In genomic region chr2:181697571-181697970, GRCh38 we compare ENCODE assay signal across 24 cellular contexts. TPM values are rescaled to one million over a fixed set of nuclear protein-coding genes. Genes with fewer than 3 reads are reported as not detected.
DNase-seq lines count a peak whose midpoint lies in the region; ATAC-seq and TF ChIP-seq lines count a peak whose summit lies in the region.
"Had no signal": no experiment of that assay in that cellular context is flagged by ENCODE, and none has a peak within 500 bp of the region (broad histone marks: within the 10 kb centered on the region; RNA-seq: fewer than 3 reads in every experiment).

No MANE protein-coding gene starts in this region.

- H3K4me1 ChIP-seq in upper lobe of right lung: no peaks in the 10 kb centered on the region
- H3K4me1 ChIP-seq: adrenal gland, uterus had no signal

- H3K27ac ChIP-seq in upper lobe of right lung: no peak overlapping the region
- H3K27ac ChIP-seq: adrenal gland, brain microvascular endothelial cell, uterus had no signal

- H3K4me3 ChIP-seq in upper lobe of right lung: no peak overlapping the region
- H3K4me3 ChIP-seq: adrenal gland, uterus had no signal

- H3K27me3 ChIP-seq in upper lobe of right lung: no peaks in the 10 kb centered on the region
- H3K27me3 ChIP-seq: adrenal gland, brain microvascular endothelial cell, uterus had no signal

- no peaks in the 10 kb centered on the region for H3K36me3 ChIP-seq in upper lobe of right lung
- H3K36me3 ChIP-seq: adrenal gland, brain microvascular endothelial cell, uterus had no signal

- intact Hi-C loops in upper lobe of right lung (cut with DNase I): no loop called here

- peak; percentile 91 for ATAC-seq in GM18511 (IDR thresholded peaks at IDR 0.05; ENCODE audit: unreplicated experiment)
- ATAC-seq in upper lobe of right lung: peak; percentile 74
- no peak for ATAC-seq in HG03196 (IDR thresholded peaks at IDR 0.05; ENCODE audit: unreplicated experiment)
- ATAC-seq in GM18868 (IDR thresholded peaks at IDR 0.05; ENCODE audit: unreplicated experiment): no peak
- ATAC-seq: CD8-positive, alpha-beta T cell; effector memory CD8-positive, alpha-beta T cell had no signal

- no peaks in the 10 kb centered on the region for H3K9me3 ChIP-seq in upper lobe of right lung
- H3K9me3 ChIP-seq: adrenal gland had no signal

- no peak for TF ChIP-seq CTCF in upper lobe of right lung (IDR thresholded peaks at IDR 0.05)

- DNase-seq in Kasumi-1 (lab: John Stamatoyannopoulos, UW) (peak; percentile 87 to 90), OCI-M1 (lab: John Stamatoyannopoulos, UW) (peak; percentile 55), upper lobe of right lung (no peak), NCI-H748 (lab: John Stamatoyannopoulos, UW; ENCODE audit: unreplicated experiment) (no peak)
- DNase-seq: activated CD4-positive, CD25-positive, alpha-beta regulatory T cell treated with anti-CD3 and anti-CD28 coated beads, Interleukin-2, amount 50 U/mL, for 72 hours; activated naive CD4-positive, alpha-beta T cell; activated T-cell treated with anti-CD3 and anti-CD28 coated beads, Interleukin-2, amount 50 U/mL, for 24 hours; adrenal gland; brain microvascular endothelial cell; CD8-positive, alpha-beta T cell; effector memory CD8-positive, alpha-beta T cell; NCI-H1092; NK-92 treated with Interleukin-12 subunit alpha and Interleukin-12 subunit beta, amount 100 ng/mL, for 24 hours; occipital lobe; stimulated activated CD4-positive, alpha-beta T cell treated with anti-CD3 and anti-CD28 coated beads, Interleukin-2, amount 100 ng/mL, for 48 hours; stimulated activated naive B cell treated with anti-CD40 and anti-IgM and Interleukin-4, amounts not matched to agents 10 μg/mL and 1 μg/mL and 100 μg/mL, for 72 hours; uterus had no signal

RNA-seq across cellular contexts. Expression of gene NEUROD1, which starts 17.3 kb away (rescaled TPM):
- not detected for total RNA-seq in upper lobe of right lung
- total RNA-seq: adrenal gland; CD8-positive, alpha-beta T cell; H1; kidney epithelial cell; lung microvascular endothelial cell; NCI-H460; uterus had no signal

RNA-seq across cellular contexts. Expression of gene CERKL, which starts 40.7 kb away (rescaled TPM):
- total RNA-seq in upper lobe of right lung: 0.29 TPM
- total RNA-seq: adrenal gland; CD8-positive, alpha-beta T cell; H1; lung microvascular endothelial cell; NCI-H460 had no signal

Comparison
In these comparisons a context has a peak if more than half of its experiments do, and no peak if none do; other contexts are left out.
1. ATAC-seq: peak in GM18511 (single experiment) and upper lobe of right lung (single experiment); none in HG03196 (single experiment) and GM18868 (single experiment).
2. DNase-seq: peak in Kasumi-1 (2 of 2) and OCI-M1 (single experiment); none in upper lobe of right lung (single experiment) and NCI-H748 (single experiment).